8 cellular contexts compared by ENCODE assay signal in genomic region chr14:71933026-71933587, GRCh38. TPM values are rescaled to one million over a fixed set of nuclear protein-coding genes. Genes with fewer than 3 reads are reported as not detected.
DNase-seq lines count a peak whose midpoint lies in the region; ATAC-seq and TF ChIP-seq lines count a peak whose summit lies in the region.

No MANE protein-coding gene starts in this region.

- peak overlapping the region; percentile 92 for H2AFZ ChIP-seq in neuronal stem cell (ENCODE audit: low read length)

- no peak overlapping the region for H3K4ac ChIP-seq in neuronal stem cell (ENCODE audit: low read length)

- H3K9me3 ChIP-seq in endodermal cell (ENCODE audit: control insufficient read depth, low read length) = no peaks in the 10 kb centered on the region
- no peaks in the 10 kb centered on the region for H3K9me3 ChIP-seq in neuronal stem cell (replicated peaks in 1 of 2; ENCODE audit: control insufficient read depth in 2 of 2, insufficient read depth in 1 of 2, low read depth in 1 of 2, low read length in 2 of 2)

- peak overlapping the region; percentile 74 for H3K4me3 Mint-ChIP-seq in endodermal cell
- H3K4me3 Mint-ChIP-seq in effector memory CD8-positive, alpha-beta T cell = peak overlapping the region in 1 of 2 donors; percentile 25

- H3K18ac ChIP-seq in neuronal stem cell (ENCODE audit: low read length) = no peak overlapping the region

- peaks cover 11% of the 10 kb centered on the region for H3K4me1 Mint-ChIP-seq in endodermal cell
- peaks cover 0 to 6% of the 10 kb centered on the region in 2 donors for H3K4me1 Mint-ChIP-seq in effector memory CD8-positive, alpha-beta T cell (ENCODE audit: low read depth in 2 of 2)

- H3K4me3 ChIP-seq in endodermal cell (ENCODE audit: low read length) = peak overlapping the region; percentile 96
- peak overlapping the region; percentile 33 to 72 for H3K4me3 ChIP-seq in neuronal stem cell (ENCODE audit: low read length in 2 of 2)

- peak overlapping the region; percentile 54 for H3K9ac ChIP-seq in endodermal cell (ENCODE audit: extremely low read depth, low read length, poor library complexity, severe bottlenecking)
- H3K9ac ChIP-seq in neuronal stem cell (ENCODE audit: low read depth, low read length, poor library complexity) = no peak overlapping the region

- H3K4me1 ChIP-seq in endodermal cell (ENCODE audit: control insufficient read depth, insufficient read depth, low read length) (no peaks in the 10 kb centered on the region), neuronal stem cell (ENCODE audit: control insufficient read depth in 2 of 2, insufficient read depth in 1 of 2, low read depth in 1 of 2, low read length in 2 of 2) (peaks cover 4 to 5% of the 10 kb centered on the region in 2 donors)

- peak; percentile 5 for DNase-seq in DMS153 treated with DMSO at 0.1 percent for 48 hours (lab: John Stamatoyannopoulos, UW; ENCODE audit: unreplicated experiment)
- DNase-seq in NCI-H187 treated with DMSO at 0.1 percent for 48 hours (lab: John Stamatoyannopoulos, UW) = peak; percentile 21
- peak; percentile 67 for DNase-seq in endodermal cell
- DNase-seq in neuronal stem cell (ENCODE audit: low spot score) = peak; percentile 17
- no peak for DNase-seq in NCI-H2081 treated with DMSO at 0.1 percent for 48 hours (lab: John Stamatoyannopoulos, UW)
- no peak for DNase-seq in effector memory CD8-positive, alpha-beta T cell
- DNase-seq in HPDE6-E6E7 (ENCODE audit: extremely low spot score) = no peak

- no peak overlapping the region for H3K14ac ChIP-seq in neuronal stem cell (ENCODE audit: low read length)

- H3K9me3 Mint-ChIP-seq in endodermal cell = peaks cover 7% of the 10 kb centered on the region
- H3K9me3 Mint-ChIP-seq in effector memory CD8-positive, alpha-beta T cell = no peaks in the 10 kb centered on the region

- no peak overlapping the region for H2BK120ac ChIP-seq in neuronal stem cell (ENCODE audit: low read depth, low read length)

- no peak overlapping the region for H2BK5ac ChIP-seq in neuronal stem cell (ENCODE audit: low read length)

- no peaks in the 10 kb centered on the region for H3K79me1 ChIP-seq in neuronal stem cell (ENCODE audit: low read depth, low read length)

- no peak overlapping the region for H4K91ac ChIP-seq in neuronal stem cell (ENCODE audit: low read depth, low read length, poor library complexity)

- peaks cover 40% of the 10 kb centered on the region for H3K27me3 ChIP-seq in endodermal cell (ENCODE audit: control insufficient read depth, insufficient read depth, low read length, poor library complexity, severe bottlenecking)
- peaks cover 8 to 56% (median 35%) of the 10 kb centered on the region in 3 experiments for H3K27me3 ChIP-seq in neuronal stem cell (ENCODE audit: control insufficient read depth in 3 of 3, insufficient read depth in 3 of 3, low read depth in 1 of 3, low read length in 3 of 3)

- H3K23ac ChIP-seq in neuronal stem cell (ENCODE audit: low read depth, low read length, poor library complexity) = no peak overlapping the region

- no peak overlapping the region for H3K27ac ChIP-seq in endodermal cell (ENCODE audit: low read depth, low read length)
- no peak overlapping the region for H3K27ac ChIP-seq in neuronal stem cell (replicated peaks; ENCODE audit: low read length)

- H4K8ac ChIP-seq in neuronal stem cell (ENCODE audit: low read depth, low read length) = no peak overlapping the region

- H3K27me3 Mint-ChIP-seq in endodermal cell (ENCODE audit: insufficient read depth) = peaks cover 41% of the 10 kb centered on the region
- H3K27me3 Mint-ChIP-seq in effector memory CD8-positive, alpha-beta T cell = peaks cover 55 to 93% of the 10 kb centered on the region in 2 donors

- peak overlapping the region; percentile 95 for H3K4me2 ChIP-seq in neuronal stem cell (ENCODE audit: insufficient read depth, low read length, poor library complexity, severe bottlenecking)

- peak; percentile 23 for TF ChIP-seq CTCF in endodermal cell (conservative IDR thresholded peaks at IDR 0.05)

- no peaks in the 10 kb centered on the region for H3K36me3 ChIP-seq in endodermal cell (ENCODE audit: control insufficient read depth, insufficient read depth, low read length)
- H3K36me3 ChIP-seq in neuronal stem cell (replicated peaks in 1 of 2; ENCODE audit: control insufficient read depth in 2 of 2, insufficient read depth in 2 of 2, low read length in 2 of 2) = no peaks in the 10 kb centered on the region

- no peak overlapping the region for H2BK15ac ChIP-seq in neuronal stem cell (ENCODE audit: low read length)

- 3 to 5% methylated on average over 14 to 24 of the region's 24 CpGs for WGBS in endodermal cell (ENCODE audit: insufficient coverage in 1 of 2, insufficient read length in 1 of 2), 2 experiments
- no CpG with 5 or more reads among the region's 24 CpGs for WGBS in neuronal stem cell (ENCODE audit: extremely low coverage in 2 of 2, insufficient read length in 2 of 2, insufficient replicate concordance in 1 of 2), 2 donors

- peaks cover 3% of the 10 kb centered on the region for H3K36me3 Mint-ChIP-seq in endodermal cell (ENCODE audit: low read depth)
- peaks cover 2% of the 10 kb centered on the region for H3K36me3 Mint-ChIP-seq in effector memory CD8-positive, alpha-beta T cell (ENCODE audit: insufficient read depth)

- ATAC-seq in HG03571 (IDR thresholded peaks at IDR 0.05; ENCODE audit: unreplicated experiment) = no peak
- no peak for ATAC-seq in effector memory CD8-positive, alpha-beta T cell (replicated peaks)

- no peak overlapping the region for H2BK12ac ChIP-seq in neuronal stem cell (ENCODE audit: low read length)

- H3K27ac Mint-ChIP-seq in endodermal cell = no peak overlapping the region
- no peak overlapping the region for H3K27ac Mint-ChIP-seq in effector memory CD8-positive, alpha-beta T cell

- H2AK5ac ChIP-seq in neuronal stem cell (ENCODE audit: low read depth, low read length) = no peak overlapping the region

RNA-seq across cellular contexts. Expression of gene RGS6, which starts 0.9 kb away (rescaled TPM):
- 10 to 100 TPM; 10.1 to 16.3 TPM for total RNA-seq in endodermal cell
- 1.9 TPM for polyA plus RNA-seq in endodermal cell (2013, experiment 1 of 2)
- polyA plus RNA-seq in endodermal cell (2013, experiment 2 of 2) = 2.6 TPM
- polyA plus RNA-seq in neuronal stem cell (2013, experiment 1 of 2) = 0.15 TPM
- 0.14 TPM for polyA plus RNA-seq in neuronal stem cell (2013, experiment 2 of 2)

Comparison
In these comparisons a context has a peak if more than half of its experiments do, and no peak if none do; other contexts are left out.
1. DNase-seq: peak in DMS153 treated with DMSO at 0.1 percent for 48 hours (single experiment), NCI-H187 treated with DMSO at 0.1 percent for 48 hours (single experiment), endodermal cell (single experiment) and neuronal stem cell (single experiment); none in NCI-H2081 treated with DMSO at 0.1 percent for 48 hours (single experiment), effector memory CD8-positive, alpha-beta T cell (0 of 3) and HPDE6-E6E7 (single experiment).